Comparison of ENCODE assay signal across 2 cellular contexts in genomic region chr17:49543860-49544259, GRCh38.
A peak's percentile ranks its signal among the peaks of the same experiment; 100 is the strongest.
TF ChIP-seq lines count a peak whose summit lies in the region.

No MANE protein-coding gene starts in this region.

TF ChIP-seq in HEK293, 187 proteins besides CTCF, POLR2A, EP300 and RAD21 (continued from another document):
- TF ChIP-seq SALL2 (tag by site-specific recombination; IDR thresholded peaks at IDR 0.05; ENCODE audit: borderline replicate concordance), result no peak
- peak; percentile 54 for TF ChIP-seq SETDB1 (IDR thresholded peaks at IDR 0.05; ENCODE audit: insufficient read length, low read length)

TF ChIP-seq in H1, 55 proteins besides CTCF, POLR2A, EP300 and RAD21 (continued from another document):
- TF ChIP-seq TCF12 (IDR thresholded peaks at IDR 0.05; ENCODE audit: low read depth, low read length) (no peak), YY1 (IDR thresholded peaks at IDR 0.05; ENCODE audit: low read depth, low read length) (no peak), HDAC6 (IDR thresholded peaks at IDR 0.05; ENCODE audit: low read depth, low read length) (no peak), FOSL1 (IDR thresholded peaks at IDR 0.05; ENCODE audit: insufficient read depth, low read depth, low read length) (no peak), GABPA (IDR thresholded peaks at IDR 0.05; ENCODE audit: borderline replicate concordance, insufficient read depth, low read length) (no peak), TEAD4 (IDR thresholded peaks at IDR 0.05; ENCODE audit: low read depth, low read length) (no peak)
- TF ChIP-seq, protein P1, sequence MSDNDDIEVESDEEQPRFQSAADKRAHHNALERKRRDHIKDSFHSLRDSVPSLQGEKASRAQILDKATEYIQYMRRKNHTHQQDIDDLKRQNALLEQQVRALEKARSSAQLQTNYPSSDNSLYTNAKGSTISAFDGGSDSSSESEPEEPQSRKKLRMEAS (IDR thresholded peaks at IDR 0.05), result no peak
